10 cellular contexts compared by ENCODE assay signal in genomic region chr11:103609117-103610066, GRCh38.
DNase-seq lines count a peak whose midpoint lies in the region; ATAC-seq and TF ChIP-seq lines count a peak whose summit lies in the region.
"Had no signal": no experiment of that assay in that cellular context is flagged by ENCODE, and none has a peak within 500 bp of the region (broad histone marks: within the 10 kb centered on the region; RNA-seq: fewer than 3 reads in every experiment).

No MANE protein-coding gene starts in this region.

- H3K9me3 Mint-ChIP-seq in WTC11, result peaks cover 16% of the 10 kb centered on the region
- H3K9me3 Mint-ChIP-seq: activated naive CD8-positive, alpha-beta T cell treated with anti-CD3 and anti-CD28 coated beads, Interleukin-2, amount 10 ng/mL, durations not matched to agents 7 days and 5 days had no signal

- peak; percentile 56 for ATAC-seq in HG03159 (IDR thresholded peaks at IDR 0.05; ENCODE audit: unreplicated experiment)
- peak; percentile 98 for ATAC-seq in WTC11
- no peak for ATAC-seq in GM19023 (IDR thresholded peaks at IDR 0.05; ENCODE audit: unreplicated experiment)
- ATAC-seq in GM19395 (IDR thresholded peaks at IDR 0.05; ENCODE audit: unreplicated experiment), result no peak

- peak; percentile 87 for DNase-seq in AG20443 (ENCODE audit: low spot score)
- peak; percentile 32 for DNase-seq in WTC11 (ENCODE audit: low spot score)
- DNase-seq in islet precursor cell, result peak; percentile 89
- DNase-seq in NCI-H524 treated with DMSO at 0.1 percent for 48 hours (lab: John Stamatoyannopoulos, UW), result no peak
- no peak for DNase-seq in stimulated activated CD4-positive, alpha-beta T cell treated with anti-CD3 and anti-CD28 coated beads, Interleukin-2, amount 100 ng/mL, for 48 hours
- DNase-seq: activated naive CD8-positive, alpha-beta T cell treated with anti-CD3 and anti-CD28 coated beads, Interleukin-2, amount 10 ng/mL, durations not matched to agents 7 days and 5 days; SHP77 had no signal

- CTCF ChIA-PET in WTC11 (lab: Charles Lee), result interaction anchor here (0.6 to 2.0 kb wide), 8 partner anchors 9 to 270 kb away, joined by 3 to 8 read pairs (median 3); no protein-coding TSS in a partner anchor

- no peak overlapping the region for H3K27ac Mint-ChIP-seq in WTC11
- H3K27ac Mint-ChIP-seq: activated naive CD8-positive, alpha-beta T cell treated with anti-CD3 and anti-CD28 coated beads, Interleukin-2, amount 10 ng/mL, durations not matched to agents 7 days and 5 days had no signal

- POLR2A ChIA-PET in WTC11 (lab: Charles Lee), result no interaction called here

- H3K27me3 Mint-ChIP-seq in WTC11 (ENCODE audit: low read depth), result no peaks in the 10 kb centered on the region; the same call in 1 of the 2 replicates

- no peak; the same call in 1 of the 2 replicates for TF ChIP-seq CTCF in WTC11 (IDR thresholded peaks at IDR 0.05)

- H3K4me3 Mint-ChIP-seq in WTC11, result no peak overlapping the region
- H3K4me3 Mint-ChIP-seq: activated naive CD8-positive, alpha-beta T cell treated with anti-CD3 and anti-CD28 coated beads, Interleukin-2, amount 10 ng/mL, durations not matched to agents 7 days and 5 days had no signal

- H3K4me1 Mint-ChIP-seq in WTC11, result peaks cover 3% of the 10 kb centered on the region; the same call in 1 of the 2 replicates
- H3K4me1 Mint-ChIP-seq: activated naive CD8-positive, alpha-beta T cell treated with anti-CD3 and anti-CD28 coated beads, Interleukin-2, amount 10 ng/mL, durations not matched to agents 7 days and 5 days had no signal

- no peaks in the 10 kb centered on the region; the same call in 1 of the 2 replicates for H3K36me3 Mint-ChIP-seq in WTC11
- H3K36me3 Mint-ChIP-seq: activated naive CD8-positive, alpha-beta T cell treated with anti-CD3 and anti-CD28 coated beads, Interleukin-2, amount 10 ng/mL, durations not matched to agents 7 days and 5 days had no signal

TF ChIP-seq in WTC11, 78 proteins besides CTCF, POLR2A, EP300 and RAD21:
- no peak for TF ChIP-seq SMAD4 (CRISPR knock-in tag; IDR thresholded peaks at IDR 0.05)
- TF ChIP-seq AFF4 (CRISPR knock-in tag; IDR thresholded peaks at IDR 0.05; ENCODE audit: borderline replicate concordance), result no peak
- no peak for TF ChIP-seq GRHL2 (CRISPR knock-in tag; IDR thresholded peaks at IDR 0.05; ENCODE audit: insufficient replicate concordance, severe bottlenecking)
- TF ChIP-seq CREB1 (CRISPR knock-in tag; IDR thresholded peaks at IDR 0.05), result no peak
- TF ChIP-seq CBFB (CRISPR knock-in tag; IDR thresholded peaks at IDR 0.05; ENCODE audit: low read depth), result no peak
- no peak for TF ChIP-seq TP53 (CRISPR knock-in tag; IDR thresholded peaks at IDR 0.05)
- TF ChIP-seq ZNF263 (CRISPR knock-in tag; IDR thresholded peaks at IDR 0.05; ENCODE audit: low read depth), result 0 out of 2 replicates have a peak, but pooled peaks have one; percentile 28
- no peak for TF ChIP-seq ZNF396 (CRISPR knock-in tag; IDR thresholded peaks at IDR 0.05; ENCODE audit: borderline replicate concordance)

Comparison
In these comparisons a context has a peak if more than half of its experiments do, and no peak if none do; other contexts are left out.
1. DNase-seq: peak in AG20443 (single experiment), WTC11 (single experiment) and islet precursor cell (single experiment); none in NCI-H524 treated with DMSO at 0.1 percent for 48 hours (single experiment) and stimulated activated CD4-positive, alpha-beta T cell treated with anti-CD3 and anti-CD28 coated beads, Interleukin-2, amount 100 ng/mL, for 48 hours (0 of 2).
2. ATAC-seq: peak in HG03159 (single experiment) and WTC11 (single experiment); none in GM19023 (single experiment) and GM19395 (single experiment).